10 cellular contexts compared by ENCODE assay signal in the genomic region with DNA sequence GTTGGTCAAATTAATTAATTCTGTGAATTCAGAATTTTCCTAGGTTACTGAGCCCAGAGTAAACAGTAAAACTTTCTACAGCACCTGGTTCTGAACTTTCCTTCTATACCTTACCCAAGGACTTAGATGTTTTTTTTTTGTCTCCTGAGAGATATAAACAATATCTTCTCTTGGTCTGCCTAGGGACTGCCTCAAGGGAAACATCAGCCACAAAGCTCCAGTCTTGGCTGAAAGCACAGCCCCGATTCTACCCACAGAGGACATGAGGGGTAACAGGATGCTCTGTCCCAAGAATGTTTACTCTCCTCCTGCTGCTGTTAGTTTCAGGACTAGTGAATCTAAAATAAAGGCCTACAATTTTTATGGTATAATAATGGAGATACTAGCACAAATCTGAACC. TPM values are rescaled to one million over a fixed set of nuclear protein-coding genes. Genes with fewer than 3 reads are reported as not detected.
"Had no signal": no experiment of that assay in that cellular context is flagged by ENCODE, and none has a peak within 500 bp of the region (broad histone marks: within the 10 kb centered on the region; RNA-seq: fewer than 3 reads in every experiment).

No MANE protein-coding gene starts in this region.

- FAIRE-seq: HepG2, HTR-8/SVneo, K562 had no signal

- DNase-seq: IMR-90, KBM-7, KG1 had no signal

- ATAC-seq: HepG2, K562 had no signal

- H3K27ac ChIP-seq: HL-60 had no signal

- H3K4me3 ChIP-seq: K562 had no signal

RNA-seq across cellular contexts. Expression of gene CNMD, which starts 14.3 kb away (rescaled TPM):
- total RNA-seq: HepG2, HT-29, HT1080, IMR-90, K562 had no signal
- polyA plus RNA-seq: HepG2, IgD-negative memory B cell, IMR-90, K562 had no signal
